ENCODE assay signal across 24 cellular contexts in the genomic region with DNA sequence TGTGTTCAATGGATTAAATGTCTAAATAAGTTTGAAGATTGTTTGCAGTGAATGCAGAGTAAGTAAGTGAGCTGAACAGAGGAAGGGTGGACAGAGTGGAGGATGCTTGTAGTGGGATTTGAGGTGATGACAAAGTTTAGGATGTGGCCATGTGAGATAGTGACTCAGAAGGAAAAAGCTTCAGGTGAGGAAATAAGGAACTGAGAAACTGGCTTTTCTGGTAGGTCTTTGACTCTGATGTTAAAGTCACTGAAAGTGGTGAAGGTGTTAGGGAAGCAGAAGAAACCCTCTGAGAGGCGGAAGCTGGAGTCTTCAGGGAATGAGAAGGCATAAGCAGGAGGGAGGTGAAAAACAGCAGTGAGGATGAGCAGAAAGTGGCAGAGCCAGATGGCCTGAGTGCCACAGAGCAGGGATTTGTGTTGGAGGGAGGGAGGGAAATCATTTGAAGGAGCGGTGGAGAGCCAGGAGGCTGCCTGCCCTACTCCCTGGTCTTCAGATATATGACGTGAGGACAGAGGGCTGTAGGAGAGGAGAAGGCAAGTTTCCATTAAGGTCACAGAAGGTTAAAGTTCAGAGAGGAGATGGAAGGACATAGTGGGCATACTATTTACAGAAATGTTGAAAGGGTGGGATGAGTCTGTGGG. TPM values are rescaled to one million over a fixed set of nuclear protein-coding genes. Genes with fewer than 3 reads are reported as not detected.
DNase-seq lines count a peak whose midpoint lies in the region; ATAC-seq and TF ChIP-seq lines count a peak whose summit lies in the region.
"Had no signal": no experiment of that assay in that cellular context is flagged by ENCODE, and none has a peak within 500 bp of the region (broad histone marks: within the 10 kb centered on the region; RNA-seq: fewer than 3 reads in every experiment).

No MANE protein-coding gene starts in this region.

- H2AK5ac ChIP-seq in mesendoderm (ENCODE audit: low read length), result no peak overlapping the region

- no peak overlapping the region for H3K4me2 ChIP-seq in mesendoderm (ENCODE audit: low read length)
- H3K4me2 ChIP-seq: BLaER1 had no signal

- H3K27ac Mint-ChIP-seq in T-helper 17 cell, result no peak overlapping the region
- H3K27ac Mint-ChIP-seq: activated naive CD8-positive, alpha-beta T cell treated with anti-CD3 and anti-CD28 coated beads, Interleukin-2, amount 50 U/mL, for 24 hours; activated T-helper 17 cell treated with anti-CD3 and anti-CD28 coated beads, Interleukin-2, amount 50 U/mL, for 72 hours; T-helper 1 cell treated with Interleukin-12 subunit alpha and Interleukin-12 subunit beta and Interleukin-4 antibody, amounts not matched to agents 30 μg/mL and 1 μg/mL, for 36 hours had no signal

- H3K4me1 ChIP-seq in mesendoderm (ENCODE audit: control insufficient read depth, low read depth, low read length), result no peaks in the 10 kb centered on the region
- H3K4me1 ChIP-seq: left lung had no signal

- POLR2A ChIA-PET in GM10248 (lab: Yijun Ruan, JAX), result no interaction called here

- no peak overlapping the region for H2BK5ac ChIP-seq in mesendoderm (ENCODE audit: low read length)

- H3K79me2 ChIP-seq in mesendoderm (ENCODE audit: control insufficient read depth, insufficient read depth, low read length), result no peaks in the 10 kb centered on the region

- no peak overlapping the region for H4K8ac ChIP-seq in mesendoderm (ENCODE audit: low read depth, low read length)

- no peak overlapping the region for H3K4me3 Mint-ChIP-seq in T-helper 17 cell
- H3K4me3 Mint-ChIP-seq: activated naive CD8-positive, alpha-beta T cell treated with anti-CD3 and anti-CD28 coated beads, Interleukin-2, amount 50 U/mL, for 24 hours; activated T-helper 17 cell treated with anti-CD3 and anti-CD28 coated beads, Interleukin-2, amount 50 U/mL, for 72 hours; T-helper 1 cell treated with Interleukin-12 subunit alpha and Interleukin-12 subunit beta and Interleukin-4 antibody, amounts not matched to agents 30 μg/mL and 1 μg/mL, for 36 hours had no signal

- H4K5ac ChIP-seq in mesendoderm (ENCODE audit: low read length), result no peak overlapping the region

- no peak overlapping the region for H3K4ac ChIP-seq in mesendoderm (ENCODE audit: low read depth, low read length)

- H3K27me3 Mint-ChIP-seq in T-helper 17 cell, result peaks cover 37% of the 10 kb centered on the region

- H3K9ac ChIP-seq in mesendoderm (ENCODE audit: low read length), result no peak overlapping the region
- H3K9ac ChIP-seq: BLaER1 had no signal

- DNase-seq in GM10248 (ENCODE audit: extremely low spot score) (peak; percentile 18), mesendoderm (no peak), T-helper 17 cell (no peak), SK-N-DZ (ENCODE audit: low spot score) (no peak)
- DNase-seq: activated CD4-positive, CD25-positive, alpha-beta regulatory T cell treated with anti-CD3 and anti-CD28 coated beads, Interleukin-2, amount 50 U/mL, for 72 hours; activated naive CD8-positive, alpha-beta T cell treated with anti-CD3 and anti-CD28 coated beads, Interleukin-2, amount 50 U/mL, for 24 hours; dermis blood vessel endothelial cell; DMS 273 treated with DMSO at 0.1 percent for 48 hours; left lung; MV-4-11; NCI-H2081; NCI-H510A treated with DMSO at 0.1 percent for 48 hours; occipital lobe; OCI-M1; right cardiac atrium; SHP77 treated with DMSO at 0.1 percent for 48 hours had no signal

- H3K79me1 ChIP-seq in mesendoderm (ENCODE audit: low read length), result no peaks in the 10 kb centered on the region

- ATAC-seq in GM18870 (IDR thresholded peaks at IDR 0.05; ENCODE audit: unreplicated experiment) (peak; percentile 70), GM21723 (IDR thresholded peaks at IDR 0.05; ENCODE audit: unreplicated experiment) (peak; percentile 68), HG03520 (IDR thresholded peaks at IDR 0.05; ENCODE audit: unreplicated experiment) (peak; percentile 82), HG03097 (IDR thresholded peaks at IDR 0.05; ENCODE audit: low FRiP score, unreplicated experiment) (no peak), T-helper 17 cell (no peak)
- ATAC-seq: activated naive CD8-positive, alpha-beta T cell treated with anti-CD3 and anti-CD28 coated beads, Interleukin-2, amount 50 U/mL, for 24 hours; activated T-helper 17 cell treated with anti-CD3 and anti-CD28 coated beads, Interleukin-2, amount 50 U/mL, for 72 hours; left lung; right cardiac atrium had no signal

- no peak overlapping the region for H3K23ac ChIP-seq in mesendoderm (ENCODE audit: low read length)

- H3K18ac ChIP-seq in mesendoderm (ENCODE audit: low read length), result no peak overlapping the region

- CTCF ChIA-PET in GM10248 (lab: Yijun Ruan, JAX), result interaction anchor here (0.7 to 0.9 kb wide), 2 partner anchors 67 to 102 kb away, joined by 4 read pairs; no protein-coding TSS in a partner anchor

- H2BK15ac ChIP-seq in mesendoderm (replicated peaks; ENCODE audit: low read depth), result no peak overlapping the region

- no peak overlapping the region for H3K27ac ChIP-seq in mesendoderm (ENCODE audit: low read depth, low read length)
- H3K27ac ChIP-seq: BLaER1, HL-60, left lung had no signal

- TF ChIP-seq CTCF in GM10248 (IDR thresholded peaks at IDR 0.05; ENCODE audit: control extremely low read depth, extremely low read depth, low read depth, missing control alignments), result no peak

- no peaks in the 10 kb centered on the region for H3K27me3 ChIP-seq in mesendoderm (ENCODE audit: insufficient read depth, low read length, poor library complexity)
- H3K27me3 ChIP-seq: BLaER1, left lung had no signal

- H2BK120ac ChIP-seq in mesendoderm (ENCODE audit: low read depth, low read length), result no peak overlapping the region

- no peaks in the 10 kb centered on the region for H3K36me3 ChIP-seq in mesendoderm (ENCODE audit: control insufficient read depth, insufficient read depth, low read length)
- H3K36me3 ChIP-seq: BLaER1, left lung had no signal

- no peak overlapping the region for H3K4me3 ChIP-seq in mesendoderm (ENCODE audit: low read length)
- H3K4me3 ChIP-seq: BLaER1, left lung had no signal

- no peaks in the 10 kb centered on the region for H3K4me1 Mint-ChIP-seq in T-helper 17 cell
- H3K4me1 Mint-ChIP-seq: activated T-helper 17 cell treated with anti-CD3 and anti-CD28 coated beads, Interleukin-2, amount 50 U/mL, for 72 hours had no signal

- H3K9me3 ChIP-seq in T-helper 17 cell (ENCODE audit: control insufficient read depth, low read length, poor library complexity, severe bottlenecking), result no peaks in the 10 kb centered on the region
- H3K9me3 ChIP-seq: BLaER1, left lung had no signal

- no peak overlapping the region for H3K56ac ChIP-seq in mesendoderm (ENCODE audit: low read length)

- H3K36me3 Mint-ChIP-seq in T-helper 17 cell (ENCODE audit: low read depth), result no peaks in the 10 kb centered on the region

- WGBS in mesendoderm (ENCODE audit: extremely low coverage, insufficient coverage, low lambda C conversion rate), result no CpG with 5 or more reads among the region's 3 CpGs

RNA-seq across cellular contexts. Expression of a gene that starts 24.8 kb away (rescaled TPM):
- polyA plus RNA-seq in mesendoderm (2013, experiment 1 of 2), result 0.28 TPM
- polyA plus RNA-seq in mesendoderm (2013, experiment 2 of 2), result 0.17 TPM
- total RNA-seq in T-helper 17 cell, result 10 to 100 TPM in 1 of 2 donors, under 1 TPM in 1; 0.90 to 11.1 TPM
- not detected in 2 replicates for polyA plus RNA-seq in SK-N-DZ (2014; cell fraction: cytosol; rRNA removed)
- polyA plus RNA-seq in SK-N-DZ (2014; cell fraction: nucleus; rRNA removed), result not detected in 2 replicates
- total RNA-seq: dermis blood vessel endothelial cell had no signal

Comparison
In these comparisons a context has a peak if more than half of its experiments do, and no peak if none do; other contexts are left out.
1. ATAC-seq: peak in GM18870 (single experiment), GM21723 (single experiment) and HG03520 (single experiment); none in HG03097 (single experiment) and T-helper 17 cell (single experiment).